In the genomic region with DNA sequence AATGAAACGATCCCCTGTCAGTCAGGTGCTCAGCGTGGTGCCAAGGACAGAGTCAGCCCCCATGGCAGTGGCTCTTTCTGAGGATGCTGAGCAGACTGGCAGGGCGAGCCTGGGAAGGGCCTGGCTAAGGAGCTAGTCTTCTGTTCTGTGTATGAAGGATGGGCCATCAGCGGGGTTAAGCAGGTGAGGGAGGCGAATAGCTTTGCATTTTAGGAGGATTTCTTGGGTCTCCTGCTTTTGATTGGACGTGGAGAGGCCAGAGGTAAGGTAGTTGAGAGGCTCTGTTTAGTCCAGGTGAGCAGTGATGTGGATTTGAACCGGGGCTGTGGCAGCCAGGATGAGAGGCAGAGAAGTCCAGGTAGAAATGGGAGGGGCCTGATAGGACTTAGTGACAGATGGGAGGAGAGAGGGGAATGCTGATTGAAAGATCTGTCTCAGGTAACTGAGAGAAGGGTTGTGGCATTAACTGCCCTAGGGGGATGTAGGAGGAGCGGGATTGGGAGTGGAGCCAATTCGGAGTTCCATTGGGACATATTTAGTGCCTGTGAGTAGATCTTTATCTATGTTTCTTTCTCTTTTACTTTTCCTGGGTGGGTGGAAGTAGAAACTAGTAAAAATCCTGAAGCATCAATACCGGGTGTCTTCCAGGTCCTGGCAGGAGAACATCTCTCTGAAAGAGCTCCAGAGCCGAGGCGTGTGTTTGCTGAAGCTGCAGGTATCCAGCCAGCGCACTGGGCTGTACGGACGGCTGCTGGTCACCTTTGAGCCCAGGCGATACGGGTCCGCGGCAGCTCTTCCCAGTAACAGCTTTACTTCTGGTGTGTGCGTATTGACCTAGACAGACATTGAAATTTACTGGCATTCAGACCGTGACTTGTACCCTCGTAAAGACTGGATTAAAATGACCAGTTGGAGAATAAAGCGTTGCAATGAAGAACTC, we compare ENCODE assay signal across 1 cellular context.
TF ChIP-seq lines count a peak whose summit lies in the region.

No MANE protein-coding gene starts in this region.

TF ChIP-seq in GM23338, 12 proteins besides CTCF, POLR2A, EP300 and RAD21 (continued from another document):
- TF ChIP-seq ZNF462 (CRISPR knock-in tag; IDR thresholded peaks at IDR 0.05): no peak
- no peak for TF ChIP-seq STAT1 (IDR thresholded peaks at IDR 0.05; ENCODE audit: unreplicated experiment)
- TF ChIP-seq EZH2 (IDR thresholded peaks at IDR 0.05; ENCODE audit: low read depth, unreplicated experiment): no peak
- TF ChIP-seq EZH2phosphoT487 (IDR thresholded peaks at IDR 0.05; ENCODE audit: unreplicated experiment): no peak
- no peak for TF ChIP-seq NANOG (IDR thresholded peaks at IDR 0.05; ENCODE audit: borderline replicate concordance)
- TF ChIP-seq, protein P1, sequence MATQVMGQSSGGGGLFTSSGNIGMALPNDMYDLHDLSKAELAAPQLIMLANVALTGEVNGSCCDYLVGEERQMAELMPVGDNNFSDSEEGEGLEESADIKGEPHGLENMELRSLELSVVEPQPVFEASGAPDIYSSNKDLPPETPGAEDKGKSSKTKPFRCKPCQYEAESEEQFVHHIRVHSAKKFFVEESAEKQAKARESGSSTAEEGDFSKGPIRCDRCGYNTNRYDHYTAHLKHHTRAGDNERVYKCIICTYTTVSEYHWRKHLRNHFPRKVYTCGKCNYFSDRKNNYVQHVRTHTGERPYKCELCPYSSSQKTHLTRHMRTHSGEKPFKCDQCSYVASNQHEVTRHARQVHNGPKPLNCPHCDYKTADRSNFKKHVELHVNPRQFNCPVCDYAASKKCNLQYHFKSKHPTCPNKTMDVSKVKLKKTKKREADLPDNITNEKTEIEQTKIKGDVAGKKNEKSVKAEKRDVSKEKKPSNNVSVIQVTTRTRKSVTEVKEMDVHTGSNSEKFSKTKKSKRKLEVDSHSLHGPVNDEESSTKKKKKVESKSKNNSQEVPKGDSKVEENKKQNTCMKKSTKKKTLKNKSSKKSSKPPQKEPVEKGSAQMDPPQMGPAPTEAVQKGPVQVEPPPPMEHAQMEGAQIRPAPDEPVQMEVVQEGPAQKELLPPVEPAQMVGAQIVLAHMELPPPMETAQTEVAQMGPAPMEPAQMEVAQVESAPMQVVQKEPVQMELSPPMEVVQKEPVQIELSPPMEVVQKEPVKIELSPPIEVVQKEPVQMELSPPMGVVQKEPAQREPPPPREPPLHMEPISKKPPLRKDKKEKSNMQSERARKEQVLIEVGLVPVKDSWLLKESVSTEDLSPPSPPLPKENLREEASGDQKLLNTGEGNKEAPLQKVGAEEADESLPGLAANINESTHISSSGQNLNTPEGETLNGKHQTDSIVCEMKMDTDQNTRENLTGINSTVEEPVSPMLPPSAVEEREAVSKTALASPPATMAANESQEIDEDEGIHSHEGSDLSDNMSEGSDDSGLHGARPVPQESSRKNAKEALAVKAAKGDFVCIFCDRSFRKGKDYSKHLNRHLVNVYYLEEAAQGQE (IDR thresholded peaks at IDR 0.05; ENCODE audit: unreplicated experiment): no peak
- TF ChIP-seq CREB1 (CRISPR knock-in tag; IDR thresholded peaks at IDR 0.05; ENCODE audit: low read depth): no peak
- TF ChIP-seq ZNF114 (CRISPR knock-in tag; IDR thresholded peaks at IDR 0.05): no peak
- no peak for TF ChIP-seq JUNB (IDR thresholded peaks at IDR 0.05; ENCODE audit: unreplicated experiment)
